27 cellular contexts compared by ENCODE assay signal in the genomic region with DNA sequence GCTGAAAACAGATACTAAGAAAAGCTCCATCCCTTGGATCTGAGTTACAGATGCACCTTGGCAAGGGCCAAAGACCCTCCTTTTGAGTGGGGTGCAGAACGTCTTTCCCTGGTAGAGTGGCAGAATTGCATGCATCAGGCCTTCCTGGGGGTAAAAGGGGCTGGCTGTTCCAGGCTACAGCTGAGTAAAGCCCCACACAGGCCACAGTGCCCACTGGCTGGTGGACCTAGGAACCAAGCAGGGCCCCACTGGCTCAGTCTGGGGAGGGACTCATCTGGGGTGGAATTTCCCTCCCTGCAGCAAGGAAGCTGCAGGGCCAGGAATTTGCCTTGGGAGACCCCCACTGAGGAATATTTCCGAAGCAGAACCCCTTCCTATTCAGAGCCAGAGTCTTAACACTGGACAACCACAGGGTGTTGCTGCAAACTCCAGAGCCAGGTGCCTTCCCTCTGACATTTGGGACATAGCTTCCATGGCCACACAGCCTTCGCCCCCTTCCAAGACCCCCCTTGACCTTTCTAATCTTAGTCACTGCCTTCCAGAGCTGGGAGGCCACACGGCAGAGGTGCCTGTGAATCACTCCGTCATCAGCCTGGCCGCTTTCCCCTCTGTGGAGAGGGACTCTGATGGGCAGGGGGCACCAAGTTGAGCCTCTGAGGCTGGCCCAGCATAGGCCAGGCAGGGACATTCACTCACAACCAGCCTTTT. TPM values are rescaled to one million over a fixed set of nuclear protein-coding genes. Genes with fewer than 3 reads are reported as not detected.
"Had no signal": no experiment of that assay in that cellular context is flagged by ENCODE, and none has a peak within 500 bp of the region (broad histone marks: within the 10 kb centered on the region; RNA-seq: fewer than 3 reads in every experiment).

No MANE protein-coding gene starts in this region.

- H3K9me3 Mint-ChIP-seq: activated naive CD4-positive, alpha-beta T cell treated with anti-CD3 and anti-CD28 coated beads, Interleukin-2, amount 50 U/mL, for 24 hours; activated T-helper 1 cell treated with anti-CD3 and anti-CD28 coated beads, Interleukin-12 subunit alpha, Interleukin-12 subunit beta, Interleukin-2, Interleukin-4 antibody, amounts not matched to agents 30 ng/mL and 10 ng/mL and 1 ng/mL, durations not matched to agents 14 hours and 24 hours and 36 hours; T-helper 1 cell treated with Interleukin-12 subunit alpha and Interleukin-12 subunit beta and Interleukin-4 antibody, amounts not matched to agents 30 μg/mL and 1 μg/mL, for 36 hours had no signal

- H3K27ac Mint-ChIP-seq: activated CD8-positive, alpha-beta T cell treated with anti-CD3 and anti-CD28 coated beads, Interleukin-2, amount 10 ng/mL, durations not matched to agents 7 days and 5 days; activated naive CD4-positive, alpha-beta T cell treated with anti-CD3 and anti-CD28 coated beads, Interleukin-2, amount 50 U/mL, for 24 hours; activated T-helper 1 cell treated with anti-CD3 and anti-CD28 coated beads, Interleukin-12 subunit alpha, Interleukin-12 subunit beta, Interleukin-2, Interleukin-4 antibody, amounts not matched to agents 30 ng/mL and 10 ng/mL and 1 ng/mL, durations not matched to agents 14 hours and 24 hours and 36 hours; T-helper 1 cell treated with Interleukin-12 subunit alpha and Interleukin-12 subunit beta and Interleukin-4 antibody, amounts not matched to agents 30 μg/mL and 1 μg/mL, for 36 hours had no signal

- ATAC-seq: activated CD4-positive, CD25-positive, alpha-beta regulatory T cell treated with anti-CD3 and anti-CD28 coated beads, Interleukin-2, amount 50 U/mL, for 24 hours; activated CD8-positive, alpha-beta T cell treated with anti-CD3 and anti-CD28 coated beads, Interleukin-2, amount 10 ng/mL, durations not matched to agents 7 days and 5 days; Panc1 had no signal

- H3K4me3 Mint-ChIP-seq: activated CD8-positive, alpha-beta T cell treated with anti-CD3 and anti-CD28 coated beads, Interleukin-2, amount 10 ng/mL, durations not matched to agents 7 days and 5 days; activated naive CD4-positive, alpha-beta T cell treated with anti-CD3 and anti-CD28 coated beads, Interleukin-2, amount 50 U/mL, for 24 hours; activated T-helper 1 cell treated with anti-CD3 and anti-CD28 coated beads, Interleukin-12 subunit alpha, Interleukin-12 subunit beta, Interleukin-2, Interleukin-4 antibody, amounts not matched to agents 30 ng/mL and 10 ng/mL and 1 ng/mL, durations not matched to agents 14 hours and 24 hours and 36 hours; brain; T-helper 1 cell treated with Interleukin-12 subunit alpha and Interleukin-12 subunit beta and Interleukin-4 antibody, amounts not matched to agents 30 μg/mL and 1 μg/mL, for 36 hours had no signal

- H3K4me3 ChIP-seq: MG63 had no signal

- H3K36me3 ChIP-seq: MG63 had no signal

- H3K36me3 Mint-ChIP-seq: activated naive CD4-positive, alpha-beta T cell treated with anti-CD3 and anti-CD28 coated beads, Interleukin-2, amount 50 U/mL, for 24 hours; brain had no signal

- H3K27me3 Mint-ChIP-seq: activated naive CD4-positive, alpha-beta T cell treated with anti-CD3 and anti-CD28 coated beads, Interleukin-2, amount 50 U/mL, for 24 hours; brain had no signal

- H3K27ac ChIP-seq: RWPE1 had no signal

- H3K27me3 ChIP-seq: MG63 had no signal

- DNase-seq: activated CD4-positive, alpha-beta T cell treated with anti-CD3 and anti-CD28 coated beads for 4 hours; activated CD8-positive, alpha-beta memory T cell treated with anti-CD3 and anti-CD28 coated beads, Interleukin-2, amount 50 U/mL, for 48 hours; activated CD8-positive, alpha-beta T cell treated with anti-CD3 and anti-CD28 coated beads, Interleukin-2, amount 10 ng/mL, durations not matched to agents 7 days and 5 days; activated effector memory CD4-positive, alpha-beta T cell treated with Interleukin-2 at 50 U/mL for 16 hours; activated naive CD4-positive, alpha-beta T cell; activated T-cell treated with anti-CD3 and anti-CD28 coated beads, Interleukin-2, amount 50 U/mL, for 1 hour; MG63; MV-4-11; NCI-H1092 treated with DMSO at 0.1 percent for 48 hours; NCI-H1417 treated with DMSO at 0.1 percent for 48 hours; NCI-H1694; NCI-H2029; NCI-H2171; NCI-H510A; NCI-H526 treated with DMSO at 0.1 percent for 48 hours; NCI-H82; OCI-M1; SHP77 treated with DMSO at 0.1 percent for 48 hours had no signal

- H3K4me1 Mint-ChIP-seq: activated naive CD4-positive, alpha-beta T cell treated with anti-CD3 and anti-CD28 coated beads, Interleukin-2, amount 50 U/mL, for 24 hours had no signal

RNA-seq across cellular contexts. Expression of gene LACTBL1, which starts 52.5 kb away (rescaled TPM):
- total RNA-seq: activated CD8-positive, alpha-beta T cell treated with anti-CD3 and anti-CD28 coated beads, Interleukin-2, amount 10 ng/mL, durations not matched to agents 7 days and 5 days; activated T-helper 1 cell treated with anti-CD3 and anti-CD28 coated beads, Interleukin-12 subunit alpha, Interleukin-12 subunit beta, Interleukin-2, Interleukin-4 antibody, amounts not matched to agents 30 ng/mL and 10 ng/mL and 1 ng/mL, durations not matched to agents 14 hours and 24 hours and 36 hours; aorta; SK-MEL-5 had no signal
- polyA plus RNA-seq: aorta had no signal
